Comparison of ENCODE assay signal across 3 cellular contexts in genomic region chr2:131332709-131333108, GRCh38. TPM values are rescaled to one million over a fixed set of nuclear protein-coding genes. Genes with fewer than 3 reads are reported as not detected.
"Had no signal": no experiment of that assay in that cellular context is flagged by ENCODE, and none has a peak within 500 bp of the region (broad histone marks: within the 10 kb centered on the region; RNA-seq: fewer than 3 reads in every experiment).

No MANE protein-coding gene starts in this region.

RNA-seq across cellular contexts. Expression of gene RAB6D, which starts 31.3 kb away (rescaled TPM):
- total RNA-seq: LHCN-M2, M059J, MCF 10A had no signal
